ENCODE assay signal across 22 cellular contexts in the genomic region with DNA sequence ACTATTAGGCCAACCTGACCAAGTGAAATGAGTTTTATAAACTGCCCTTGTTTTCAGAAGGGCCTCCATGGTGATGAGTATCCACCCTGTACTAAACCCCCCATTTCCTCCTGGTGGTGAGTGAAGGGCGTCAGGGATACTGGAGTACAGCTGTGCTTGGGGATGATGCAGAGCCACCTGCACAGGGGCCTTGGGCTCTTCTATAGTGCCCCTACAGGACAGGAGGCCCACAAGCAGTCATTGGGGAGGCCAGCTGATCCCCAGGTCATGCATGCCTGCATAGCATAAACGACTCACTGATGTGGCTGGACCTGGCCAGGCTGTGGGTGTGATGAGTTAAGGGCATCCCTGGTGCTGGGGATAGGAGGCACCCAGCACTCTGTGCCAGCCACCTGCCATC.
"Had no signal": no experiment of that assay in that cellular context is flagged by ENCODE, and none has a peak within 500 bp of the region (broad histone marks: within the 10 kb centered on the region; RNA-seq: fewer than 3 reads in every experiment).

No MANE protein-coding gene starts in this region.

- H3K27me3 ChIP-seq: neural progenitor cell, ovary, tibial nerve had no signal

- DNase-seq: activated CD4-positive, alpha-beta memory T cell treated with anti-CD3 and anti-CD28 coated beads, Interleukin-2, amount 10 ng/mL, durations not matched to agents 7 days and 5 days; activated CD4-positive, alpha-beta T cell treated with anti-CD3 and anti-CD28 coated beads for 1 hour; activated CD8-positive, alpha-beta memory T cell treated with anti-CD3 and anti-CD28 coated beads, Interleukin-2, amount 50 U/mL, for 4 hours; activated naive CD4-positive, alpha-beta T cell treated with anti-CD3 and anti-CD28 coated beads for 36 hours; activated naive CD8-positive, alpha-beta T cell treated with anti-CD3 and anti-CD28 coated beads, Interleukin-2, amount 50 U/mL, for 24 hours; activated T-cell treated with anti-CD3 and anti-CD28 coated beads, Interleukin-2, amount 50 U/mL, for 4 hours; anterior cingulate cortex; left cardiac atrium; mesenchymal stem cell; naive thymus-derived CD4-positive, alpha-beta T cell; ovary; psoas muscle; right cardiac atrium; stimulated activated CD4-positive, alpha-beta T cell treated with anti-CD3 and anti-CD28 coated beads, Interleukin-4, amount 100 ng/mL, for 4 hours; stimulated activated naive CD8-positive, alpha-beta T cell treated with anti-CD3 and anti-CD28 coated beads, Interleukin-15, Interleukin-2, amounts not matched to agents 100 U/mL and 50 U/mL, for 24 hours; substantia nigra; T-helper 17 cell had no signal

- H3K9ac ChIP-seq: neural progenitor cell had no signal

- H3K4me2 ChIP-seq: neural progenitor cell had no signal

- H3K4me3 ChIP-seq: coronary artery, neural progenitor cell, ovary, psoas muscle, skin epidermis, tibial nerve had no signal

- H3K36me3 ChIP-seq: neural progenitor cell, ovary, tibial nerve had no signal

- H3K4me1 ChIP-seq: neural progenitor cell, psoas muscle, tibial nerve had no signal

- H3K27ac ChIP-seq: coronary artery, neural progenitor cell, ovary, psoas muscle, skin epidermis, tibial nerve, VCaP had no signal
